ENCODE assay signal across 3 cellular contexts in the genomic region with DNA sequence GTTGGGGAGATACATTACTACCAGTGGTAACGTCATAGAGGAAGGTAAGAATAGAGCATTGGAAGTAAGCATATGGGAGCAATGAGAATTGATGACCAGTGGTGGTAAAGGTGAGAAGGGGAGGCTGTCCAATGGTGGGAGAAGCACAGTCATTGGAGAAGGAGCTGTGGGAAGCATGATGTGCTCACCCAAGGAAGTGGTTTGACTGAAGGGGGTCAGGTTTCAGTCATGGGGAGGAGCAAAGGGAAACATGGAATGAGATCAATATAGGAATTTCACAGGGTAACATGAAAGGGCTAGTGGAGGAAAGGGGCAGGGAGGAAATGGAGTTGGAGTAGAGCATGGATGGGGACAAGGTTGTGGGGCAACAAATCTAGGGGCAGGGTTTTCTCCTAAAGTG.
TF ChIP-seq lines count a peak whose summit lies in the region.

No MANE protein-coding gene starts in this region.

TF ChIP-seq in GM23338, 12 proteins besides CTCF, POLR2A, EP300 and RAD21 (continues in another document):
- no peak for TF ChIP-seq EZH2 (IDR thresholded peaks at IDR 0.05; ENCODE audit: low read depth, unreplicated experiment)
- TF ChIP-seq ZNF114 (CRISPR knock-in tag; IDR thresholded peaks at IDR 0.05), result no peak
- no peak for TF ChIP-seq NANOG (IDR thresholded peaks at IDR 0.05; ENCODE audit: borderline replicate concordance)
- no peak for TF ChIP-seq JUNB (IDR thresholded peaks at IDR 0.05; ENCODE audit: unreplicated experiment)
- TF ChIP-seq EZH2phosphoT487 (IDR thresholded peaks at IDR 0.05; ENCODE audit: unreplicated experiment), result no peak
- TF ChIP-seq, protein P1, sequence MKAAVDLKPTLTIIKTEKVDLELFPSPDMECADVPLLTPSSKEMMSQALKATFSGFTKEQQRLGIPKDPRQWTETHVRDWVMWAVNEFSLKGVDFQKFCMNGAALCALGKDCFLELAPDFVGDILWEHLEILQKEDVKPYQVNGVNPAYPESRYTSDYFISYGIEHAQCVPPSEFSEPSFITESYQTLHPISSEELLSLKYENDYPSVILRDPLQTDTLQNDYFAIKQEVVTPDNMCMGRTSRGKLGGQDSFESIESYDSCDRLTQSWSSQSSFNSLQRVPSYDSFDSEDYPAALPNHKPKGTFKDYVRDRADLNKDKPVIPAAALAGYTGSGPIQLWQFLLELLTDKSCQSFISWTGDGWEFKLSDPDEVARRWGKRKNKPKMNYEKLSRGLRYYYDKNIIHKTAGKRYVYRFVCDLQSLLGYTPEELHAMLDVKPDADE (IDR thresholded peaks at IDR 0.05), result no peak
- TF ChIP-seq, protein P2, sequence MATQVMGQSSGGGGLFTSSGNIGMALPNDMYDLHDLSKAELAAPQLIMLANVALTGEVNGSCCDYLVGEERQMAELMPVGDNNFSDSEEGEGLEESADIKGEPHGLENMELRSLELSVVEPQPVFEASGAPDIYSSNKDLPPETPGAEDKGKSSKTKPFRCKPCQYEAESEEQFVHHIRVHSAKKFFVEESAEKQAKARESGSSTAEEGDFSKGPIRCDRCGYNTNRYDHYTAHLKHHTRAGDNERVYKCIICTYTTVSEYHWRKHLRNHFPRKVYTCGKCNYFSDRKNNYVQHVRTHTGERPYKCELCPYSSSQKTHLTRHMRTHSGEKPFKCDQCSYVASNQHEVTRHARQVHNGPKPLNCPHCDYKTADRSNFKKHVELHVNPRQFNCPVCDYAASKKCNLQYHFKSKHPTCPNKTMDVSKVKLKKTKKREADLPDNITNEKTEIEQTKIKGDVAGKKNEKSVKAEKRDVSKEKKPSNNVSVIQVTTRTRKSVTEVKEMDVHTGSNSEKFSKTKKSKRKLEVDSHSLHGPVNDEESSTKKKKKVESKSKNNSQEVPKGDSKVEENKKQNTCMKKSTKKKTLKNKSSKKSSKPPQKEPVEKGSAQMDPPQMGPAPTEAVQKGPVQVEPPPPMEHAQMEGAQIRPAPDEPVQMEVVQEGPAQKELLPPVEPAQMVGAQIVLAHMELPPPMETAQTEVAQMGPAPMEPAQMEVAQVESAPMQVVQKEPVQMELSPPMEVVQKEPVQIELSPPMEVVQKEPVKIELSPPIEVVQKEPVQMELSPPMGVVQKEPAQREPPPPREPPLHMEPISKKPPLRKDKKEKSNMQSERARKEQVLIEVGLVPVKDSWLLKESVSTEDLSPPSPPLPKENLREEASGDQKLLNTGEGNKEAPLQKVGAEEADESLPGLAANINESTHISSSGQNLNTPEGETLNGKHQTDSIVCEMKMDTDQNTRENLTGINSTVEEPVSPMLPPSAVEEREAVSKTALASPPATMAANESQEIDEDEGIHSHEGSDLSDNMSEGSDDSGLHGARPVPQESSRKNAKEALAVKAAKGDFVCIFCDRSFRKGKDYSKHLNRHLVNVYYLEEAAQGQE (IDR thresholded peaks at IDR 0.05; ENCODE audit: unreplicated experiment), result no peak
- TF ChIP-seq STAT1 (IDR thresholded peaks at IDR 0.05; ENCODE audit: unreplicated experiment), result no peak
- TF ChIP-seq ZNF331 (CRISPR knock-in tag; IDR thresholded peaks at IDR 0.05; ENCODE audit: low read depth), result no peak
- no peak for TF ChIP-seq POLR2AphosphoS5 (IDR thresholded peaks at IDR 0.05; ENCODE audit: low read depth)
- TF ChIP-seq CREB1 (CRISPR knock-in tag; IDR thresholded peaks at IDR 0.05; ENCODE audit: low read depth), result no peak

TF ChIP-seq in IMR-90, 13 proteins besides CTCF, POLR2A, EP300 and RAD21:
- TF ChIP-seq CHD1 (IDR thresholded peaks at IDR 0.05; ENCODE audit: low read depth, low read length), result no peak
- no peak for TF ChIP-seq RCOR1 (IDR thresholded peaks at IDR 0.05; ENCODE audit: insufficient replicate concordance, low read length)
- TF ChIP-seq MXI1 (IDR thresholded peaks at IDR 0.05; ENCODE audit: borderline replicate concordance, low read depth, low read length), result no peak
- no peak for TF ChIP-seq NFE2L2 (IDR thresholded peaks at IDR 0.05; ENCODE audit: low read depth, low read length)
- no peak for TF ChIP-seq FOS (IDR thresholded peaks at IDR 0.05; ENCODE audit: low read depth, low read length)
- TF ChIP-seq MAFK (IDR thresholded peaks at IDR 0.05; ENCODE audit: low read depth, low read length), result no peak
- TF ChIP-seq RFX5 (IDR thresholded peaks at IDR 0.05; ENCODE audit: low read depth, low read length), result no peak
- no peak for TF ChIP-seq SMC3 (IDR thresholded peaks at IDR 0.05; ENCODE audit: low read depth, low read length)
- TF ChIP-seq BHLHE40 (IDR thresholded peaks at IDR 0.05; ENCODE audit: low read depth, low read length), result no peak
- no peak for TF ChIP-seq CEBPB (IDR thresholded peaks at IDR 0.05; ENCODE audit: low read depth, low read length)
- TF ChIP-seq, protein P3, sequence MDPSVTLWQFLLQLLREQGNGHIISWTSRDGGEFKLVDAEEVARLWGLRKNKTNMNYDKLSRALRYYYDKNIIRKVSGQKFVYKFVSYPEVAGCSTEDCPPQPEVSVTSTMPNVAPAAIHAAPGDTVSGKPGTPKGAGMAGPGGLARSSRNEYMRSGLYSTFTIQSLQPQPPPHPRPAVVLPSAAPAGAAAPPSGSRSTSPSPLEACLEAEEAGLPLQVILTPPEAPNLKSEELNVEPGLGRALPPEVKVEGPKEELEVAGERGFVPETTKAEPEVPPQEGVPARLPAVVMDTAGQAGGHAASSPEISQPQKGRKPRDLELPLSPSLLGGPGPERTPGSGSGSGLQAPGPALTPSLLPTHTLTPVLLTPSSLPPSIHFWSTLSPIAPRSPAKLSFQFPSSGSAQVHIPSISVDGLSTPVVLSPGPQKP (IDR thresholded peaks at IDR 0.05; ENCODE audit: borderline replicate concordance, low read depth, low read length), result no peak
- TF ChIP-seq MAZ (IDR thresholded peaks at IDR 0.05; ENCODE audit: borderline replicate concordance, low read depth, low read length), result no peak
- TF ChIP-seq, protein P4, sequence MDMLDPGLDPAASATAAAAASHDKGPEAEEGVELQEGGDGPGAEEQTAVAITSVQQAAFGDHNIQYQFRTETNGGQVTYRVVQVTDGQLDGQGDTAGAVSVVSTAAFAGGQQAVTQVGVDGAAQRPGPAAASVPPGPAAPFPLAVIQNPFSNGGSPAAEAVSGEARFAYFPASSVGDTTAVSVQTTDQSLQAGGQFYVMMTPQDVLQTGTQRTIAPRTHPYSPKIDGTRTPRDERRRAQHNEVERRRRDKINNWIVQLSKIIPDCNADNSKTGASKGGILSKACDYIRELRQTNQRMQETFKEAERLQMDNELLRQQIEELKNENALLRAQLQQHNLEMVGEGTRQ (IDR thresholded peaks at IDR 0.05; ENCODE audit: low read depth, low read length), result no peak

TF ChIP-seq in H1, 55 proteins besides CTCF, POLR2A, EP300 and RAD21:
- TF ChIP-seq CHD2 (IDR thresholded peaks at IDR 0.05; ENCODE audit: low read length) (no peak), TEAD4 (IDR thresholded peaks at IDR 0.05; ENCODE audit: low read depth, low read length) (no peak)
TF ChIP-seq in H1: peak in this region for 0.
